8 cellular contexts compared by ENCODE assay signal in the genomic region with DNA sequence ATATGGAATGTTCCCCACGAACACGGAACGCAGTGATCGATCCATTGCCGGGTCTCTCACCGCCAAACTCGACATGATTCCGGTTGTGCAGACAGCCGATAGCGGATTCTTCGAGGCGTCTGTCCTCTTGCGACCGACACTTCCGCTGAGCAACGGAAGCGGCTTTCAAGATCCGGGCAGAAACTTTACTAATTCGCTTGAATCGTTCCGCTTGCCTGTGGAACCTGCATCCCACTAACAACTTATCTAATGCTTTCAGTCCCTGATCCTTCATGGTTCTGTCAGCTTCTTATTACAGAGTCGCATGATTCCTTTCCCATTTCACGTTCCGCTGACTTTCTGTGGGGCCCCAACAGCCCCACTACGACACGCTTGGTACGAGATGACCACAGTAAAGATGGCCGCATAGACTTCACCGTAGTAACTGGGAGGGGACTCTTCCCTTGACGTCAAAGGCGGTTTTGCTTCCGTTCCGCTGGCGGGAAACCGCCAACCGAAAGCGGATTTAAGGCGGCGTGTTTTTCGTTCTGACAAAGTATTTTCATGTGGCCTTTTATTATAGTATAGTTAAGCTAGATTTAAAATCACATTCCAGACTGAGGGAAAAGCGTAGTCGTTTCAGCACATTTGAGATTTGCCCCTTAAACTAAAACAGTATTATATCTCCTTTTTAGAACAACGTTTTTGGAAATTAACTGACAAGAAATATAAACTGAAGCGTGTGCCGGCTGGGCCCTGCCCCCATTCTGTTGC. TPM values are rescaled to one million over a fixed set of nuclear protein-coding genes. Genes with fewer than 3 reads are reported as not detected.
A peak's percentile ranks its signal among the peaks of the same experiment; 100 is the strongest.
DNase-seq lines count a peak whose midpoint lies in the region; ATAC-seq and TF ChIP-seq lines count a peak whose summit lies in the region.

A gene with protein sequence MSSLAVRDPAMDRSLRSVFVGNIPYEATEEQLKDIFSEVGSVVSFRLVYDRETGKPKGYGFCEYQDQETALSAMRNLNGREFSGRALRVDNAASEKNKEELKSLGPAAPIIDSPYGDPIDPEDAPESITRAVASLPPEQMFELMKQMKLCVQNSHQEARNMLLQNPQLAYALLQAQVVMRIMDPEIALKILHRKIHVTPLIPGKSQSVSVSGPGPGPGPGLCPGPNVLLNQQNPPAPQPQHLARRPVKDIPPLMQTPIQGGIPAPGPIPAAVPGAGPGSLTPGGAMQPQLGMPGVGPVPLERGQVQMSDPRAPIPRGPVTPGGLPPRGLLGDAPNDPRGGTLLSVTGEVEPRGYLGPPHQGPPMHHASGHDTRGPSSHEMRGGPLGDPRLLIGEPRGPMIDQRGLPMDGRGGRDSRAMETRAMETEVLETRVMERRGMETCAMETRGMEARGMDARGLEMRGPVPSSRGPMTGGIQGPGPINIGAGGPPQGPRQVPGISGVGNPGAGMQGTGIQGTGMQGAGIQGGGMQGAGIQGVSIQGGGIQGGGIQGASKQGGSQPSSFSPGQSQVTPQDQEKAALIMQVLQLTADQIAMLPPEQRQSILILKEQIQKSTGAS (minus strand): TSS at position 121 of the 753 bp plus-strand sequence. CDS start 46 bp downstream, at position 75.

- peak within 1 kb of the TSS; percentile 78 for H3K27ac ChIP-seq in PC-3 (ENCODE audit: low read length)

- H2AFZ ChIP-seq in PC-3 (ENCODE audit: low read length): peak within 1 kb of the TSS; percentile 91

- POLR2A ChIA-PET in PC-3 (lab: Charles Lee; ENCODE audit: unreplicated experiment): interaction anchor here (0.7 to 0.9 kb wide), 2 partner anchors 625 to 723 kb away, joined by 3 to 6 read pairs; no protein-coding TSS in a partner anchor

- DNase-seq in DMS 273 treated with DMSO at 0.1 percent for 48 hours (lab: John Stamatoyannopoulos, UW): peak; percentile 80
- peak; percentile 99 for DNase-seq in PC-3
- DNase-seq in activated T-cell treated with anti-CD3 and anti-CD28 coated beads for 48 hours (ENCODE audit: low read depth): peak; percentile 81
- DNase-seq in epithelial cell of proximal tubule (ENCODE audit: low read depth): peak; percentile 90
- peak; percentile 92 for DNase-seq in mucosa of gallbladder (ENCODE audit: low spot score)
- DNase-seq in stimulated activated CD8-positive, alpha-beta memory T cell treated with anti-CD3 and anti-CD28 coated beads, Interleukin-4, amount 100 ng/mL, for 4 hours (ENCODE audit: low read depth in 2 of 2, low spot score in 1 of 2): peak; percentile 87 to 90

- no peaks in the 10 kb centered on the region for H3K9me3 ChIP-seq in PC-3 (ENCODE audit: low read length)

- no peak for TF ChIP-seq CTCF in PC-3 (conservative IDR thresholded peaks at IDR 0.05; ENCODE audit: low read depth, low read length)
- no peak for TF ChIP-seq CTCF in epithelial cell of proximal tubule (conservative IDR thresholded peaks at IDR 0.05; ENCODE audit: low read depth, low read length)

- H3K9me3 Mint-ChIP-seq in IgD-negative memory B cell: no peaks in the 10 kb centered on the region

- H3K4me2 ChIP-seq in PC-3 (ENCODE audit: low read length): peak within 1 kb of the TSS; percentile 86

- no peaks in the 10 kb centered on the region for H3K27me3 Mint-ChIP-seq in IgD-negative memory B cell

- H3K9me2 ChIP-seq in PC-3 (replicated peaks; ENCODE audit: low read length): no peaks in the 10 kb centered on the region

- H3K4me1 Mint-ChIP-seq in IgD-negative memory B cell: peaks cover 26 to 39% (median 29%) of the 10 kb centered on the region in 3 donors

- peaks cover 41% of the 10 kb centered on the region for H3K79me2 ChIP-seq in PC-3 (ENCODE audit: low read length)

- H3K9ac ChIP-seq in PC-3 (ENCODE audit: low read length): peak within 1 kb of the TSS; percentile 86

- intact Hi-C loops in PC-3 (cut with micrococcal nuclease): loop anchor here (1.0 to 10.0 kb wide), 6 partner anchors 57 to 515 kb away; no protein-coding TSS in a partner anchor

- ATAC-seq in GM21529 (IDR thresholded peaks at IDR 0.05; ENCODE audit: unreplicated experiment): peak; percentile 93
- peak; percentile 91 for ATAC-seq in PC-3

- no peaks in the 10 kb centered on the region for H3K27me3 ChIP-seq in PC-3 (ENCODE audit: low read length)

- H3K36me3 Mint-ChIP-seq in IgD-negative memory B cell: no peaks in the 10 kb centered on the region

- H3K4me3 Mint-ChIP-seq in IgD-negative memory B cell: peak within 1 kb of the TSS; percentile 95 to 99 (median 99)

- H3K27ac Mint-ChIP-seq in IgD-negative memory B cell: peak within 1 kb of the TSS; percentile 97 to 100 (median 100)

- H3F3A ChIP-seq in PC-3 (ENCODE audit: low read length, unreplicated experiment): no peaks in the 10 kb centered on the region

- H3K36me3 ChIP-seq in PC-3 (ENCODE audit: low read depth, low read length): peaks cover 21% of the 10 kb centered on the region

- CTCF ChIA-PET in PC-3 (lab: Charles Lee): interaction anchor here (0.6 kb wide), 1 partner anchor 129 kb away, joined by 3 read pairs; no protein-coding TSS in a partner anchor

- H3K4me3 ChIP-seq in PC-3 (ENCODE audit: low read length) (peak within 1 kb of the TSS; percentile 74), epithelial cell of proximal tubule (ENCODE audit: low read depth, low read length) (peak within 1 kb of the TSS; percentile 67)

- peaks cover 25% of the 10 kb centered on the region; the same call in 1 of the 2 replicates for H4K20me1 ChIP-seq in PC-3 (ENCODE audit: low read length)

- H3K4me1 ChIP-seq in PC-3 (ENCODE audit: insufficient read depth, low read length): peaks cover 32% of the 10 kb centered on the region

- BruUV-seq in PC-3 (replicated peaks; lab: Mats Ljungman, UMichigan): no TSS peak

RNA-seq across cellular contexts. Expression of the gene that starts here (rescaled TPM):
- polyA plus RNA-seq in IgD-negative memory B cell: 11.7 TPM
- total RNA-seq in PC-3 (2014; rRNA removed) (41.7 and 45.2 TPM in 2 replicates), epithelial cell of proximal tubule (11.9 and 19.8 TPM in 2 replicates), mucosa of gallbladder (22.6 TPM)

Comparison
In these comparisons a context has a peak if more than half of its experiments do, and no peak if none do; other contexts are left out.
1. Peak in every context shown above with its lines: DNase-seq, ATAC-seq, H3K4me3 ChIP-seq and H3K27ac ChIP-seq.